Comparison of ENCODE assay signal across 26 cellular contexts in genomic region chr4:100954048-100954447, GRCh38.
"Had no signal": no experiment of that assay in that cellular context is flagged by ENCODE, and none has a peak within 500 bp of the region (broad histone marks: within the 10 kb centered on the region; RNA-seq: fewer than 3 reads in every experiment).

No MANE protein-coding gene starts in this region.

- H3K4me3 ChIP-seq: esophagus squamous epithelium, gastroesophageal sphincter, heart right ventricle had no signal

- H3K27me3 ChIP-seq: brain microvascular endothelial cell, esophagus squamous epithelium, gastroesophageal sphincter, heart right ventricle had no signal

- H3K27ac ChIP-seq: brain microvascular endothelial cell, epithelial cell of prostate, esophagus squamous epithelium, gastroesophageal sphincter, heart right ventricle, VCaP had no signal

- H3K4me1 ChIP-seq: esophagus squamous epithelium, gastroesophageal sphincter, heart right ventricle had no signal

- DNase-seq: activated CD4-positive, alpha-beta T cell treated with anti-CD3 and anti-CD28 coated beads for 1 hour; activated CD4-positive, alpha-beta T cell treated with anti-CD3 and anti-CD28 coated beads for 48 hours; activated CD4-positive, alpha-beta T cell treated with anti-CD3 and anti-CD28 coated beads, Interleukin-2, amount 50 U/mL, for 1 hour; activated CD4-positive, alpha-beta T cell treated with anti-CD3 and anti-CD28 coated beads, Interleukin-2, amount 50 U/mL, for 48 hours; activated CD8-positive, alpha-beta memory T cell treated with anti-CD3 and anti-CD28 coated beads for 24 hours; activated CD8-positive, alpha-beta T cell treated with anti-CD3 and anti-CD28 coated beads for 36 hours; activated gamma-delta T cell; activated naive CD4-positive, alpha-beta T cell; activated naive CD4-positive, alpha-beta T cell treated with anti-CD3 and anti-CD28 coated beads, Interleukin-2, amount 10 ng/mL, durations not matched to agents 7 days and 5 days; activated naive CD8-positive, alpha-beta T cell treated with anti-CD3 and anti-CD28 coated beads, Interleukin-2, amount 10 ng/mL, durations not matched to agents 7 days and 5 days; activated T-cell treated with anti-CD3 and anti-CD28 coated beads, Interleukin-2, amount 50 U/mL, for 72 hours; amniotic stem cell; anterior cingulate cortex; brain microvascular endothelial cell; cortex of kidney; dermis blood vessel endothelial cell; effector CD8-positive, alpha-beta T cell; esophagus squamous epithelium; foreskin melanocyte; heart right ventricle; T-helper 2 cell had no signal

- H3K36me3 ChIP-seq: brain microvascular endothelial cell, esophagus squamous epithelium, gastroesophageal sphincter, heart right ventricle had no signal

- H3K9me3 ChIP-seq: esophagus squamous epithelium, gastroesophageal sphincter, heart right ventricle had no signal

- ATAC-seq: activated CD8-positive, alpha-beta T cell treated with anti-CD3 and anti-CD28 coated beads for 36 hours; activated naive CD4-positive, alpha-beta T cell treated with anti-CD3 and anti-CD28 coated beads, Interleukin-2, amount 50 U/mL, for 72 hours; activated T-cell treated with anti-CD3 and anti-CD28 coated beads, Interleukin-2, amount 50 U/mL, for 72 hours; gastroesophageal sphincter; heart right ventricle; WTC11 had no signal
